ENCODE assay signal across 30 cellular contexts in genomic region chr10:118738422-118738821, GRCh38.
"Had no signal": no experiment of that assay in that cellular context is flagged by ENCODE, and none has a peak within 500 bp of the region (broad histone marks: within the 10 kb centered on the region; RNA-seq: fewer than 3 reads in every experiment).

No MANE protein-coding gene starts in this region.

- H3K27me3 ChIP-seq: adrenal gland, body of pancreas, cardiac muscle cell, esophagus muscularis mucosa, right lobe of liver, upper lobe of left lung had no signal

- H3K27ac ChIP-seq: cardiac muscle cell, coronary artery, right lobe of liver, skin epidermis, thoracic aorta, VCaP had no signal

- H3K4me3 Mint-ChIP-seq: activated CD4-positive, alpha-beta memory T cell treated with anti-CD3 and anti-CD28 coated beads for 36 hours; activated naive CD4-positive, alpha-beta T cell treated with anti-CD3 and anti-CD28 coated beads for 36 hours; activated naive CD8-positive, alpha-beta T cell treated with anti-CD3 and anti-CD28 coated beads for 36 hours; activated T-helper 1 cell treated with anti-CD3 and anti-CD28 coated beads, Interleukin-12 subunit alpha, Interleukin-12 subunit beta, Interleukin-2, Interleukin-4 antibody, amounts not matched to agents 30 ng/mL and 10 ng/mL and 1 ng/mL, durations not matched to agents 14 hours and 24 hours and 36 hours; stimulated activated naive CD8-positive, alpha-beta T cell treated with anti-CD3 and anti-CD28 coated beads, Interleukin-15, Interleukin-2, amounts not matched to agents 100 ng/mL and 50 ng/mL, for 24 hours had no signal

- H3K27ac Mint-ChIP-seq: activated CD4-positive, alpha-beta memory T cell treated with anti-CD3 and anti-CD28 coated beads for 36 hours; activated naive CD4-positive, alpha-beta T cell treated with anti-CD3 and anti-CD28 coated beads for 36 hours; activated naive CD8-positive, alpha-beta T cell treated with anti-CD3 and anti-CD28 coated beads for 36 hours; activated T-helper 1 cell treated with anti-CD3 and anti-CD28 coated beads, Interleukin-12 subunit alpha, Interleukin-12 subunit beta, Interleukin-2, Interleukin-4 antibody, amounts not matched to agents 30 ng/mL and 10 ng/mL and 1 ng/mL, durations not matched to agents 14 hours and 24 hours and 36 hours; stimulated activated naive CD8-positive, alpha-beta T cell treated with anti-CD3 and anti-CD28 coated beads, Interleukin-15, Interleukin-2, amounts not matched to agents 100 ng/mL and 50 ng/mL, for 24 hours had no signal

- H3K4me3 ChIP-seq: adrenal gland, body of pancreas, cardiac muscle cell, coronary artery, esophagus muscularis mucosa, right lobe of liver, skin epidermis, thoracic aorta, upper lobe of left lung had no signal

- H3K27me3 Mint-ChIP-seq: activated CD4-positive, alpha-beta memory T cell treated with anti-CD3 and anti-CD28 coated beads for 36 hours; activated naive CD8-positive, alpha-beta T cell treated with anti-CD3 and anti-CD28 coated beads for 36 hours; naive thymus-derived CD4-positive, alpha-beta T cell; stimulated activated naive CD8-positive, alpha-beta T cell treated with anti-CD3 and anti-CD28 coated beads, Interleukin-15, Interleukin-2, amounts not matched to agents 100 ng/mL and 50 ng/mL, for 24 hours had no signal

- H3K9me3 Mint-ChIP-seq: activated CD4-positive, alpha-beta memory T cell treated with anti-CD3 and anti-CD28 coated beads for 36 hours; activated naive CD4-positive, alpha-beta T cell treated with anti-CD3 and anti-CD28 coated beads for 36 hours; activated naive CD8-positive, alpha-beta T cell treated with anti-CD3 and anti-CD28 coated beads for 36 hours; activated T-helper 1 cell treated with anti-CD3 and anti-CD28 coated beads, Interleukin-12 subunit alpha, Interleukin-12 subunit beta, Interleukin-2, Interleukin-4 antibody, amounts not matched to agents 30 ng/mL and 10 ng/mL and 1 ng/mL, durations not matched to agents 14 hours and 24 hours and 36 hours; naive thymus-derived CD4-positive, alpha-beta T cell; stimulated activated naive CD8-positive, alpha-beta T cell treated with anti-CD3 and anti-CD28 coated beads, Interleukin-15, Interleukin-2, amounts not matched to agents 100 ng/mL and 50 ng/mL, for 24 hours had no signal

- DNase-seq: activated CD4-positive, alpha-beta memory T cell treated with anti-CD3 and anti-CD28 coated beads for 36 hours; activated CD4-positive, alpha-beta T cell treated with anti-CD3 and anti-CD28 coated beads for 48 hours; activated CD8-positive, alpha-beta memory T cell treated with anti-CD3 and anti-CD28 coated beads, Interleukin-2, amount 50 U/mL, for 4 hours; activated effector memory CD4-positive, alpha-beta T cell treated with anti-CD3 and anti-CD28 coated beads, Interleukin-2, amount 50 U/mL, for 16 hours; activated naive CD4-positive, alpha-beta T cell treated with anti-CD3 and anti-CD28 coated beads for 36 hours; activated naive CD8-positive, alpha-beta T cell treated with anti-CD3 and anti-CD28 coated beads for 36 hours; activated T-cell treated with anti-CD3 and anti-CD28 coated beads, Interleukin-2, amount 50 U/mL, for 1 hour; aorta; cerebellar nuclear complex; foreskin melanocyte; islet precursor cell; left ventricle myocardium superior; mammary epithelial cell; naive thymus-derived CD4-positive, alpha-beta T cell; nucleus accumbens; posterior cingulate gyrus; right lobe of liver; stimulated activated CD4-positive, alpha-beta T cell treated with anti-CD3 and anti-CD28 coated beads, Interleukin-12 subunit alpha, Interleukin-12 subunit beta, amount 100 ng/mL, for 4 hours; stimulated activated CD4-positive, alpha-beta T cell treated with anti-CD3 and anti-CD28 coated beads, Interleukin-4, amount 100 ng/mL, for 1 hour; upper lobe of left lung had no signal

- H3K36me3 ChIP-seq: adrenal gland, cardiac muscle cell, esophagus muscularis mucosa, right lobe of liver, thoracic aorta, upper lobe of left lung had no signal

- ATAC-seq: body of pancreas; left ventricle myocardium superior; naive thymus-derived CD4-positive, alpha-beta T cell had no signal

- H3K36me3 Mint-ChIP-seq: activated CD4-positive, alpha-beta memory T cell treated with anti-CD3 and anti-CD28 coated beads for 36 hours had no signal

- H3K9me3 ChIP-seq: adrenal gland, body of pancreas, esophagus muscularis mucosa, right lobe of liver, thoracic aorta, upper lobe of left lung had no signal
